1 cellular context compared by ENCODE assay signal in genomic region chr3:133759740-133760069, GRCh38.
TF ChIP-seq lines count a peak whose summit lies in the region.

No MANE protein-coding gene starts in this region.

TF ChIP-seq in GM23338, 12 proteins besides CTCF, POLR2A, EP300 and RAD21 (continued from another document):
- TF ChIP-seq ZNF462 (CRISPR knock-in tag; IDR thresholded peaks at IDR 0.05): no peak
- no peak for TF ChIP-seq ZNF331 (CRISPR knock-in tag; IDR thresholded peaks at IDR 0.05; ENCODE audit: low read depth)
- no peak for TF ChIP-seq EZH2 (IDR thresholded peaks at IDR 0.05; ENCODE audit: low read depth, unreplicated experiment)
- no peak for TF ChIP-seq ZNF114 (CRISPR knock-in tag; IDR thresholded peaks at IDR 0.05)
- TF ChIP-seq STAT1 (IDR thresholded peaks at IDR 0.05; ENCODE audit: unreplicated experiment): no peak
- no peak for TF ChIP-seq NANOG (IDR thresholded peaks at IDR 0.05; ENCODE audit: borderline replicate concordance)
- no peak for TF ChIP-seq POLR2AphosphoS5 (IDR thresholded peaks at IDR 0.05; ENCODE audit: low read depth)
- TF ChIP-seq REST (IDR thresholded peaks at IDR 0.05; ENCODE audit: unreplicated experiment): no peak
